ENCODE assay signal across 14 cellular contexts in the genomic region with DNA sequence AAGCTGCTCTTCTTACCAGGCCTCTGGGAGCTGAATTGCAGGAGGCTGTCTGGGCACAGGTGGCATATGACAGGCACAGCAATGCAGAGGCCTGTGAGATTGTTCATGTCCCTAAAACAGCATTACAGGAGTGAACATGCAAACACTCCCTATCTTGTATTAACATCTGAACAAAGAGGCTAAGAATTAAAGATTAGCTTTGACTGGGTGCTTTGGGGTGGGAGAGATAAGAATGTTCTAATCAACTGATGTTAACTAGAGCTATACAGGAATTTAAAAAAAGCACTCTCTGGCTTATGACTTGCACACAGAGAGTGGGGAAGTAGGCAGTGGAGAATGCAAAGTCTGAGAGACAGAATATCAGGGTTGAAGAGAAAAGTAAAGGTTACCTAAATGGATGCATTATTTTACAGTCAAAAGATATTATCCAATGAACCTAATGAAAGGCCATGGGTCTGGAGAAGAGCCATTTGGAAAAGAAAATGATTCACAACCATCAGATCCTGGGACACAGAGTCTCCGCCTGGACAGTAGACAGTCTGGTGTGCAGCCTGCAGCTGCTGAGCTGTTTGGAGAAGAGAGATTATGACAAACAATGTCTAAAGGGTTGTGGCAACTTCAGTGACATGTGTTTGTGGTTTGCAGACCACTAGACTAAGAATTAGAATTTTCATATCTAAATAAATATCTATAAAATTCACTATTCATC. TPM values are rescaled to one million over a fixed set of nuclear protein-coding genes. Genes with fewer than 3 reads are reported as not detected.
DNase-seq lines count a peak whose midpoint lies in the region; ATAC-seq, FAIRE-seq and TF ChIP-seq lines count a peak whose summit lies in the region.
"Had no signal": no experiment of that assay in that cellular context is flagged by ENCODE, and none has a peak within 500 bp of the region (broad histone marks: within the 10 kb centered on the region; RNA-seq: fewer than 3 reads in every experiment).

No MANE protein-coding gene starts in this region.

- no peak overlapping the region for H3K4me3 Mint-ChIP-seq in MCF 10A (ENCODE audit: unreplicated experiment)
- H3K4me3 Mint-ChIP-seq in stimulated activated memory B cell treated with anti-CD40 and anti-IgM and Interleukin-4, amounts not matched to agents 10 μg/mL and 1 μg/mL and 100 μg/mL, for 72 hours = no peak overlapping the region
- H3K4me3 Mint-ChIP-seq: activated naive CD8-positive, alpha-beta T cell treated with anti-CD3 and anti-CD28 coated beads for 36 hours; stimulated activated naive CD8-positive, alpha-beta T cell treated with anti-CD3 and anti-CD28 coated beads, Interleukin-15, Interleukin-2, amounts not matched to agents 100 ng/mL and 50 ng/mL, for 24 hours; WTC11 had no signal

- no peak for DNase-seq in MCF 10A (ENCODE audit: unreplicated experiment)
- DNase-seq in breast epithelium (ENCODE audit: low spot score in 2 of 2) = no peak
- DNase-seq in foreskin keratinocyte = no peak
- no peak for DNase-seq in omental fat pad (ENCODE audit: low spot score)
- peak; percentile 61 for DNase-seq in urothelium cell line (ENCODE audit: low spot score)
- DNase-seq in NCI-H2081 (lab: John Stamatoyannopoulos, UW) = no peak
- DNase-seq: activated naive CD8-positive, alpha-beta T cell treated with anti-CD3 and anti-CD28 coated beads for 36 hours; esophagus squamous epithelium; GF-D8 had no signal

- H3K4me3 ChIP-seq in breast epithelium = no peak overlapping the region
- H3K4me3 ChIP-seq: esophagus squamous epithelium had no signal

- H3K4me1 ChIP-seq in breast epithelium (no peaks in the 10 kb centered on the region), foreskin keratinocyte (peaks cover 18% of the 10 kb centered on the region)

- H3K27ac Mint-ChIP-seq in MCF 10A (ENCODE audit: low read depth, unreplicated experiment) = peak overlapping the region; percentile 80
- H3K27ac Mint-ChIP-seq in stimulated activated memory B cell treated with anti-CD40 and anti-IgM and Interleukin-4, amounts not matched to agents 10 μg/mL and 1 μg/mL and 100 μg/mL, for 72 hours = no peak overlapping the region
- H3K27ac Mint-ChIP-seq: activated naive CD8-positive, alpha-beta T cell treated with anti-CD3 and anti-CD28 coated beads for 36 hours; stimulated activated naive CD8-positive, alpha-beta T cell treated with anti-CD3 and anti-CD28 coated beads, Interleukin-15, Interleukin-2, amounts not matched to agents 100 ng/mL and 50 ng/mL, for 24 hours; WTC11 had no signal

- TF ChIP-seq POLR2A in breast epithelium (IDR thresholded peaks at IDR 0.05) = no peak

- CTCF ChIA-PET in MCF 10A (lab: Yijun Ruan, JAX) = interaction anchor here (0.6 to 2.1 kb wide), 7 partner anchors 11 to 643 kb away, joined by 3 to 7 read pairs (median 5); no protein-coding TSS in a partner anchor

- intact Hi-C loops in MCF 10A (cut with micrococcal nuclease) = loop anchor here (2.0 kb wide), 1 partner anchor 72 kb away; no protein-coding TSS in a partner anchor
- intact Hi-C loops in breast epithelium (cut with DNase I; ENCODE audit: low total_unique reads) = no loop called here

- H3K9me3 ChIP-seq in breast epithelium = no peaks in the 10 kb centered on the region
- H3K9me3 ChIP-seq: esophagus squamous epithelium had no signal

- no peaks in the 10 kb centered on the region for H3K27me3 Mint-ChIP-seq in MCF 10A (ENCODE audit: insufficient read depth, unreplicated experiment)
- peaks cover 8% of the 10 kb centered on the region for H3K27me3 Mint-ChIP-seq in stimulated activated memory B cell treated with anti-CD40 and anti-IgM and Interleukin-4, amounts not matched to agents 10 μg/mL and 1 μg/mL and 100 μg/mL, for 72 hours

- POLR2A ChIA-PET in MCF 10A (lab: Yijun Ruan, JAX) = interaction anchor here (0.7 to 2.8 kb wide), 8 partner anchors 10 to 659 kb away, joined by 3 to 17 read pairs (median 4); a partner anchor contains a TSS

- H3K27ac ChIP-seq in breast epithelium (no peak overlapping the region), foreskin keratinocyte (peak overlapping the region; percentile 74)
- H3K27ac ChIP-seq: 22Rv1 had no signal

- H3K9me3 Mint-ChIP-seq in MCF 10A (ENCODE audit: unreplicated experiment) = no peaks in the 10 kb centered on the region
- H3K9me3 Mint-ChIP-seq in stimulated activated memory B cell treated with anti-CD40 and anti-IgM and Interleukin-4, amounts not matched to agents 10 μg/mL and 1 μg/mL and 100 μg/mL, for 72 hours = peaks cover 2% of the 10 kb centered on the region
- H3K9me3 Mint-ChIP-seq: activated naive CD8-positive, alpha-beta T cell treated with anti-CD3 and anti-CD28 coated beads for 36 hours; stimulated activated naive CD8-positive, alpha-beta T cell treated with anti-CD3 and anti-CD28 coated beads, Interleukin-15, Interleukin-2, amounts not matched to agents 100 ng/mL and 50 ng/mL, for 24 hours had no signal

- FAIRE-seq in urothelium cell line (lab: Jason Lieb, UNC) = no peak

- ATAC-seq in foreskin keratinocyte (no peak), omental fat pad (ENCODE audit: low FRiP score) (peak; percentile 52), HG02973 (IDR thresholded peaks at IDR 0.05; ENCODE audit: unreplicated experiment) (no peak)
- no peak for ATAC-seq in stimulated activated memory B cell treated with anti-CD40 and anti-IgM and Interleukin-4, amounts not matched to agents 10 μg/mL and 1 μg/mL and 100 μg/mL, for 72 hours
- ATAC-seq: WTC11 had no signal

- TF ChIP-seq CTCF in MCF 10A (IDR thresholded peaks at IDR 0.05; ENCODE audit: unreplicated experiment) (no peak), breast epithelium (IDR thresholded peaks at IDR 0.05) (no peak), foreskin keratinocyte (conservative IDR thresholded peaks at IDR 0.05) (no peak), omental fat pad (IDR thresholded peaks at IDR 0.05) (no peak)

- H3K36me3 Mint-ChIP-seq in MCF 10A (ENCODE audit: insufficient read depth, unreplicated experiment) = no peaks in the 10 kb centered on the region
- no peaks in the 10 kb centered on the region for H3K36me3 Mint-ChIP-seq in stimulated activated memory B cell treated with anti-CD40 and anti-IgM and Interleukin-4, amounts not matched to agents 10 μg/mL and 1 μg/mL and 100 μg/mL, for 72 hours
- H3K36me3 Mint-ChIP-seq: activated naive CD8-positive, alpha-beta T cell treated with anti-CD3 and anti-CD28 coated beads for 36 hours; WTC11 had no signal

- peaks cover 27% of the 10 kb centered on the region for H3K4me1 Mint-ChIP-seq in MCF 10A (ENCODE audit: insufficient read depth, unreplicated experiment)
- H3K4me1 Mint-ChIP-seq in stimulated activated memory B cell treated with anti-CD40 and anti-IgM and Interleukin-4, amounts not matched to agents 10 μg/mL and 1 μg/mL and 100 μg/mL, for 72 hours = no peaks in the 10 kb centered on the region
- H3K4me1 Mint-ChIP-seq: activated naive CD8-positive, alpha-beta T cell treated with anti-CD3 and anti-CD28 coated beads for 36 hours; WTC11 had no signal

- H3K27me3 ChIP-seq in breast epithelium (no peaks in the 10 kb centered on the region), foreskin keratinocyte (no peaks in the 10 kb centered on the region)
- H3K27me3 ChIP-seq: esophagus squamous epithelium had no signal

- BruUV-seq in MCF 10A (replicated peaks; lab: Mats Ljungman, UMichigan) = no TSS peak

- no peaks in the 10 kb centered on the region for H3K36me3 ChIP-seq in breast epithelium
- H3K36me3 ChIP-seq: esophagus squamous epithelium had no signal

RNA-seq across cellular contexts. Expression of a gene that starts 20.2 kb away (rescaled TPM):
- total RNA-seq in MCF 10A (2022) = 1.1 and 1.9 TPM in 2 replicates
- total RNA-seq in breast epithelium = 100 to 1,000 TPM in 1 of 3 donors, 10 to 100 TPM in 2; 26.9 to 740 (median 62.6) TPM
- not detected in 2 replicates for total RNA-seq in foreskin keratinocyte
- not detected in 2 replicates for polyA plus RNA-seq in foreskin keratinocyte
- total RNA-seq in omental fat pad = 100 to 1,000 TPM; 147 to 298 (median 275) TPM
- total RNA-seq: activated naive CD8-positive, alpha-beta T cell treated with anti-CD3 and anti-CD28 coated beads for 36 hours; WTC11 had no signal
